ENCODE assay signal across 16 cellular contexts in genomic region chr12:70553391-70553859, GRCh38.
"Had no signal": no experiment of that assay in that cellular context is flagged by ENCODE, and none has a peak within 500 bp of the region (broad histone marks: within the 10 kb centered on the region; RNA-seq: fewer than 3 reads in every experiment).

No MANE protein-coding gene starts in this region.

- H3K4me2 ChIP-seq: hepatocyte had no signal

- H3K4me3 Mint-ChIP-seq: dendritic cell treated with granulocyte-macrophage colony-stimulating factor and Interleukin-4, amounts not matched to agents 40 ng/mL and 50 ng/mL, for 4 days; stimulated activated naive CD8-positive, alpha-beta T cell treated with anti-CD3 and anti-CD28 coated beads, Interleukin-15, amount 100 ng/mL, for 72 hours; type B pancreatic cell had no signal

- H3K27me3 ChIP-seq: breast epithelium, hepatocyte, right lobe of liver, spleen had no signal

- H3K4me1 ChIP-seq: breast epithelium, right lobe of liver had no signal

- DNase-seq: activated CD4-positive, alpha-beta T cell treated with anti-CD3 and anti-CD28 coated beads, Interleukin-2, amount 50 U/mL, for 4 hours; activated CD4-positive, CD25-positive, alpha-beta regulatory T cell treated with anti-CD3 and anti-CD28 coated beads, Interleukin-2, amount 50 U/mL, for 72 hours; activated naive CD4-positive, alpha-beta T cell; activated T-cell treated with anti-CD3 and anti-CD28 coated beads for 4 hours; anterior cingulate cortex; erythroblast; islet precursor cell; right lobe of liver; spleen; stimulated activated naive CD8-positive, alpha-beta T cell treated with anti-CD3 and anti-CD28 coated beads, Interleukin-15, amount 100 ng/mL, for 72 hours had no signal

- H2AFZ ChIP-seq: hepatocyte had no signal

- H3K27ac ChIP-seq: breast epithelium, hepatocyte, right lobe of liver, spleen had no signal

- H3K9me3 ChIP-seq: breast epithelium, right lobe of liver, spleen had no signal

- H3K36me3 ChIP-seq: breast epithelium, right lobe of liver had no signal

- H3K79me2 ChIP-seq: hepatocyte had no signal

- H3K27ac Mint-ChIP-seq: dendritic cell treated with granulocyte-macrophage colony-stimulating factor and Interleukin-4, amounts not matched to agents 40 ng/mL and 50 ng/mL, for 4 days; progenitor cell of endocrine pancreas; stimulated activated naive CD8-positive, alpha-beta T cell treated with anti-CD3 and anti-CD28 coated beads, Interleukin-15, amount 100 ng/mL, for 72 hours; type B pancreatic cell had no signal

- H3K4me1 Mint-ChIP-seq: stimulated activated naive CD8-positive, alpha-beta T cell treated with anti-CD3 and anti-CD28 coated beads, Interleukin-15, amount 100 ng/mL, for 72 hours had no signal

- H3K27me3 Mint-ChIP-seq: dendritic cell treated with granulocyte-macrophage colony-stimulating factor and Interleukin-4, amounts not matched to agents 40 ng/mL and 50 ng/mL, for 4 days had no signal

- H3K4me3 ChIP-seq: breast epithelium, hepatocyte, right lobe of liver, spleen had no signal

- ATAC-seq: left lobe of liver; stimulated activated naive CD8-positive, alpha-beta T cell treated with anti-CD3 and anti-CD28 coated beads, Interleukin-15, amount 100 ng/mL, for 72 hours had no signal

- H3K9me3 Mint-ChIP-seq: dendritic cell treated with granulocyte-macrophage colony-stimulating factor and Interleukin-4, amounts not matched to agents 40 ng/mL and 50 ng/mL, for 4 days; stimulated activated naive CD8-positive, alpha-beta T cell treated with anti-CD3 and anti-CD28 coated beads, Interleukin-15, amount 100 ng/mL, for 72 hours; type B pancreatic cell had no signal

- H3K36me3 Mint-ChIP-seq: type B pancreatic cell had no signal
